Comparison of ENCODE assay signal across 1 cellular context in genomic region chr13:113845055-113845454, GRCh38.
A peak's percentile ranks its signal among the peaks of the same experiment; 100 is the strongest.
TF ChIP-seq lines count a peak whose summit lies in the region.

No MANE protein-coding gene starts in this region.

TF ChIP-seq in HEK293, 187 proteins besides CTCF, POLR2A, EP300 and RAD21 (continued from another document):
- TF ChIP-seq ZBTB6 (tag by site-specific recombination; IDR thresholded peaks at IDR 0.05) (no peak), ATF2 (tag by site-specific recombination; IDR thresholded peaks at IDR 0.05; ENCODE audit: low read depth) (no peak), ZNF558 (tag by site-specific recombination; IDR thresholded peaks at IDR 0.05) (no peak), ZNF174 (tag by site-specific recombination; IDR thresholded peaks at IDR 0.05) (no peak), ZNF24 (tag by site-specific recombination; IDR thresholded peaks at IDR 0.05) (no peak), INSM2 (tag by site-specific recombination; IDR thresholded peaks at IDR 0.05) (no peak), EGR2 (tag by site-specific recombination; IDR thresholded peaks at IDR 0.05; ENCODE audit: low read depth) (peak; percentile 53), PBX3 (CRISPR knock-in tag; IDR thresholded peaks at IDR 0.05) (no peak), ZNF654 (tag by site-specific recombination; IDR thresholded peaks at IDR 0.05; ENCODE audit: low read depth) (no peak)
